Comparison of ENCODE assay signal across 18 cellular contexts in genomic region chr14:79037593-79037992, GRCh38.
DNase-seq lines count a peak whose midpoint lies in the region; ATAC-seq and TF ChIP-seq lines count a peak whose summit lies in the region.
"Had no signal": no experiment of that assay in that cellular context is flagged by ENCODE, and none has a peak within 500 bp of the region (broad histone marks: within the 10 kb centered on the region; RNA-seq: fewer than 3 reads in every experiment).

No MANE protein-coding gene starts in this region.

- H3K4me3 ChIP-seq in hepatocyte (no peak overlapping the region), parathyroid adenoma (ENCODE audit: low read depth, low read length) (no peak overlapping the region)
- H3K4me3 ChIP-seq: BLaER1 treated with 17β-estradiol and CSF1 and Interleukin-3, amounts not matched to agents 10 nM and 100 nM had no signal

- H3K27me3 Mint-ChIP-seq in Calu3 (ENCODE audit: unreplicated experiment): no peaks in the 10 kb centered on the region
- H3K27me3 Mint-ChIP-seq: B cell had no signal

- no peaks in the 10 kb centered on the region for H3K9me2 ChIP-seq in hepatocyte (replicated peaks; ENCODE audit: insufficient read depth)

- H3K27me3 ChIP-seq in hepatocyte (no peaks in the 10 kb centered on the region), parathyroid adenoma (ENCODE audit: control insufficient read depth, insufficient read depth, low read length) (no peaks in the 10 kb centered on the region)
- H3K27me3 ChIP-seq: BLaER1 treated with 17β-estradiol and CSF1 and Interleukin-3, amounts not matched to agents 10 nM and 100 nM had no signal

- H3K9me3 ChIP-seq in hepatocyte (ENCODE audit: low read depth): no peaks in the 10 kb centered on the region
- no peaks in the 10 kb centered on the region for H3K9me3 ChIP-seq in parathyroid adenoma (ENCODE audit: control insufficient read depth, low read length)

- intact Hi-C loops in Calu3 (cut with micrococcal nuclease; ENCODE audit: unreplicated experiment): no loop called here

- H2AFZ ChIP-seq in hepatocyte (no peak overlapping the region), parathyroid adenoma (peak overlapping the region; percentile 70)

- H3K4me1 ChIP-seq in hepatocyte (ENCODE audit: insufficient read depth) (no peaks in the 10 kb centered on the region), parathyroid adenoma (peaks cover 43% of the 10 kb centered on the region)

- H3K4me1 Mint-ChIP-seq in Calu3 (ENCODE audit: low read depth, unreplicated experiment): no peaks in the 10 kb centered on the region
- H3K4me1 Mint-ChIP-seq: B cell had no signal

- no peaks in the 10 kb centered on the region for H4K20me1 ChIP-seq in hepatocyte (ENCODE audit: insufficient read depth, poor library complexity, severe bottlenecking)
- H4K20me1 ChIP-seq: BLaER1 treated with 17β-estradiol and CSF1 and Interleukin-3, amounts not matched to agents 10 nM and 100 nM had no signal

- no peak overlapping the region for H3K4me2 ChIP-seq in hepatocyte
- no peak overlapping the region for H3K4me2 ChIP-seq in parathyroid adenoma (ENCODE audit: low read length)

- no peak overlapping the region for H3K27ac Mint-ChIP-seq in Calu3 (ENCODE audit: unreplicated experiment)
- H3K27ac Mint-ChIP-seq: B cell; CD8-positive, alpha-beta T cell; H9 had no signal

- H3K4me3 Mint-ChIP-seq in Calu3 (ENCODE audit: low read depth, unreplicated experiment): no peak overlapping the region
- H3K4me3 Mint-ChIP-seq: B cell; CD8-positive, alpha-beta T cell; H9 had no signal

- H3K36me3 Mint-ChIP-seq in Calu3 (ENCODE audit: insufficient read depth, unreplicated experiment): no peaks in the 10 kb centered on the region
- H3K36me3 Mint-ChIP-seq: CD8-positive, alpha-beta T cell had no signal

- H3K9ac ChIP-seq in parathyroid adenoma: no peak overlapping the region
- H3K9ac ChIP-seq: BLaER1 treated with 17β-estradiol and CSF1 and Interleukin-3, amounts not matched to agents 10 nM and 100 nM had no signal

- CTCF ChIA-PET in Calu3 (lab: Charles Lee): no interaction called here

- no TSS peak for BruUV-seq in Calu3 (replicated peaks; lab: Mats Ljungman, UMichigan)

- peak; percentile 32 to 76 (median 69) for DNase-seq in NCI-H1417 (lab: John Stamatoyannopoulos, UW)
- no peak for DNase-seq in NCI-H1417 treated with DMSO at 0.1 percent for 48 hours (lab: John Stamatoyannopoulos, UW)
- DNase-seq in OCI-M1 (lab: John Stamatoyannopoulos, UW): peak; percentile 60
- peak; percentile 7 for DNase-seq in hepatocyte (ENCODE audit: low spot score)
- DNase-seq in ureter (ENCODE audit: low spot score): no peak
- DNase-seq in Calu3: no peak
- DNase-seq: CD8-positive, alpha-beta T cell; DMS 273 treated with DMSO at 0.1 percent for 48 hours; DMS53; DND-41; EL; H9; IMR-90 had no signal

- TF ChIP-seq CTCF in hepatocyte (IDR thresholded peaks at IDR 0.05; ENCODE audit: poor library complexity): no peak
- TF ChIP-seq CTCF in parathyroid adenoma (IDR thresholded peaks at IDR 0.05): no peak
- TF ChIP-seq CTCF in Calu3 (IDR thresholded peaks at IDR 0.05; ENCODE audit: unreplicated experiment): no peak

- H3K79me2 ChIP-seq in hepatocyte (no peaks in the 10 kb centered on the region), parathyroid adenoma (no peaks in the 10 kb centered on the region)

- H3K27ac ChIP-seq in hepatocyte: no peak overlapping the region
- H3K27ac ChIP-seq in parathyroid adenoma: peak overlapping the region; percentile 67
- H3K27ac ChIP-seq: 22Rv1 had no signal

- ATAC-seq in HG03108 (IDR thresholded peaks at IDR 0.05; ENCODE audit: unreplicated experiment): no peak
- ATAC-seq: CD8-positive, alpha-beta T cell had no signal

- H3K36me3 ChIP-seq in hepatocyte (replicated peaks; ENCODE audit: insufficient read depth, low read depth) (no peaks in the 10 kb centered on the region), parathyroid adenoma (ENCODE audit: control insufficient read depth, insufficient read depth, low read length) (no peaks in the 10 kb centered on the region)
- H3K36me3 ChIP-seq: BLaER1 treated with 17β-estradiol and CSF1 and Interleukin-3, amounts not matched to agents 10 nM and 100 nM had no signal

- 77% methylated on average over 7 of the region's 7 CpGs for WGBS in hepatocyte (ENCODE audit: low lambda C conversion rate, missing lambda C conversion rate)

- peaks cover 13% of the 10 kb centered on the region for H3K9me3 Mint-ChIP-seq in Calu3 (ENCODE audit: low read depth, unreplicated experiment)

Comparison
In these comparisons a context has a peak if more than half of its experiments do, and no peak if none do; other contexts are left out.
1. DNase-seq: peak in NCI-H1417 (3 of 3), OCI-M1 (single experiment) and hepatocyte (single experiment); none in NCI-H1417 treated with DMSO at 0.1 percent for 48 hours (single experiment), ureter (single experiment) and Calu3 (single experiment).